In genomic region chr22:35448552-35448922, GRCh38 we compare ENCODE assay signal across 2 cellular contexts.
TF ChIP-seq lines count a peak whose summit lies in the region.

No MANE protein-coding gene starts in this region.

TF ChIP-seq in HEK293, 187 proteins besides CTCF, POLR2A, EP300 and RAD21:
- TF ChIP-seq ZNF549 (tag by site-specific recombination; IDR thresholded peaks at IDR 0.05) = no peak
- no peak for TF ChIP-seq ZNF416 (tag by site-specific recombination; IDR thresholded peaks at IDR 0.05)
- no peak for TF ChIP-seq ZNF157 (tag by site-specific recombination; IDR thresholded peaks at IDR 0.05)
- TF ChIP-seq SCRT2 (tag by site-specific recombination; IDR thresholded peaks at IDR 0.05) = 0 out of 2 replicates have a peak, but pooled peaks have one; percentile 28
- no peak for TF ChIP-seq ZNF184 (tag by site-specific recombination; IDR thresholded peaks at IDR 0.05)

TF ChIP-seq in H1, 55 proteins besides CTCF, POLR2A, EP300 and RAD21:
- TF ChIP-seq SRF (IDR thresholded peaks at IDR 0.05; ENCODE audit: low read depth, low read length) (no peak), KDM1A (IDR thresholded peaks at IDR 0.05; ENCODE audit: borderline replicate concordance, low read length) (no peak), RFX5 (IDR thresholded peaks at IDR 0.05; ENCODE audit: borderline replicate concordance, low read depth, low read length) (no peak), TBP (IDR thresholded peaks at IDR 0.05; ENCODE audit: low read depth, low read length) (no peak), KDM4A (IDR thresholded peaks at IDR 0.05; ENCODE audit: low read depth, low read length, severe bottlenecking) (no peak)
